In the genomic region with DNA sequence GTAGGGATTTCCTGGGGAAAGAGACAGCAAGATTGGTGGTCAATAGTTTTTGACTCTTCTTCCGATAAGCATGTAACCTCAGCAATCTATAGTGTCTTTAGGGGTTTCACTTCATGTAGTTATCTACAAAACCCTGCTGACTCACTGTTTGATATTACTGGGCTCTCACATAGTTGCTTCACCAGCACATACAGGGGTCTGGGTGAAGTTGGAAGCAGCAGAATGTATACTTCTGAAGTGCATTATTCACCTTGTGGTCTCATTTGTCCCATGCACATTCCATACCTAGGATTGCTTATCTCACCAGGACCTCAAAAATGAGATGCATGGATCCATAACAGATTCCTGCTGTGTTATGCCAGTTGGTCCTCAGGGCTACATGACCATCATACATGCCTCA, we compare ENCODE assay signal across 14 cellular contexts.
"Had no signal": no experiment of that assay in that cellular context is flagged by ENCODE, and none has a peak within 500 bp of the region (broad histone marks: within the 10 kb centered on the region; RNA-seq: fewer than 3 reads in every experiment).

No MANE protein-coding gene starts in this region.

- ATAC-seq: gastrocnemius medialis; left lobe of liver; sciatic nerve; stimulated activated naive CD8-positive, alpha-beta T cell treated with anti-CD3 and anti-CD28 coated beads, Interleukin-15, Interleukin-2, amounts not matched to agents 100 U/mL and 50 U/mL, for 24 hours had no signal

- H3K36me3 ChIP-seq: gastrocnemius medialis, tibial artery had no signal

- H3K9me3 ChIP-seq: gastrocnemius medialis, tibial artery had no signal

- H3K4me3 ChIP-seq: dorsolateral prefrontal cortex, gastrocnemius medialis, tibial artery had no signal

- H3K4me1 ChIP-seq: gastrocnemius medialis, tibial artery had no signal

- DNase-seq: activated CD4-positive, alpha-beta T cell treated with anti-CD3 and anti-CD28 coated beads, Interleukin-2, amount 50 U/mL, for 4 hours; activated gamma-delta T cell; caudate nucleus; dorsolateral prefrontal cortex; gastrocnemius medialis; head of caudate nucleus; kidney; midbrain; nucleus accumbens; stimulated activated naive CD8-positive, alpha-beta T cell treated with anti-CD3 and anti-CD28 coated beads, Interleukin-15, Interleukin-2, amounts not matched to agents 100 U/mL and 50 U/mL, for 24 hours; substantia nigra; tibial artery had no signal

- H3K27me3 ChIP-seq: dorsolateral prefrontal cortex, gastrocnemius medialis, tibial artery had no signal

- H3K27ac ChIP-seq: dorsolateral prefrontal cortex, gastrocnemius medialis, tibial artery had no signal
